In genomic region chr15:49789436-49789835, GRCh38 we compare ENCODE assay signal across 26 cellular contexts.
"Had no signal": no experiment of that assay in that cellular context is flagged by ENCODE, and none has a peak within 500 bp of the region (broad histone marks: within the 10 kb centered on the region; RNA-seq: fewer than 3 reads in every experiment).

No MANE protein-coding gene starts in this region.

- H3K36me3 ChIP-seq: left ventricle myocardium inferior, neutrophil, prostate gland, sigmoid colon, suprapubic skin, thoracic aorta, tibial artery, upper lobe of right lung had no signal

- H3K9me3 ChIP-seq: prostate gland had no signal

- DNase-seq: hypothalamus; immature natural killer cell; islet precursor cell; left ventricle myocardium inferior; mesendoderm; naive B cell; natural killer cell; nephron progenitor cell; occipital lobe; retina; right cardiac atrium; sigmoid colon; stimulated activated CD4-positive, alpha-beta T cell treated with anti-CD3 and anti-CD28 coated beads, Interleukin-2, amount 100 ng/mL, for 24 hours; stimulated activated CD4-positive, alpha-beta T cell treated with anti-CD3 and anti-CD28 coated beads, Interleukin-4, amount 100 ng/mL, for 1 hour; stimulated activated naive CD4-positive, alpha-beta T cell; tibial artery; trophoblast cell; upper lobe of right lung had no signal

- ATAC-seq: natural killer cell, right cardiac atrium, upper lobe of right lung had no signal

- H3K4me2 ChIP-seq: neural progenitor cell, smooth muscle cell had no signal

- H3K27me3 ChIP-seq: neural progenitor cell, neutrophil, sigmoid colon, suprapubic skin, tibial artery, upper lobe of right lung had no signal

- H3K4me1 ChIP-seq: left ventricle myocardium inferior, neural progenitor cell, prostate gland, sigmoid colon, suprapubic skin, tibial artery, upper lobe of right lung had no signal

- H3K4me3 ChIP-seq: left ventricle myocardium inferior, lung, neural progenitor cell, prostate gland, sigmoid colon, smooth muscle cell, suprapubic skin, thoracic aorta, tibial artery, upper lobe of right lung had no signal

- FAIRE-seq: urothelium cell line had no signal

- H3K27ac ChIP-seq: left ventricle myocardium inferior, neural progenitor cell, neutrophil, prostate gland, sigmoid colon, suprapubic skin, thoracic aorta, tibial artery, upper lobe of right lung had no signal

- H2AFZ ChIP-seq: neural progenitor cell had no signal

- H3K9ac ChIP-seq: neural progenitor cell had no signal
